In genomic region chr21:37032877-37033471, GRCh38 we compare ENCODE assay signal across 12 cellular contexts. TPM values are rescaled to one million over a fixed set of nuclear protein-coding genes. Genes with fewer than 3 reads are reported as not detected.
DNase-seq lines count a peak whose midpoint lies in the region; ATAC-seq, FAIRE-seq and TF ChIP-seq lines count a peak whose summit lies in the region.
"Had no signal": no experiment of that assay in that cellular context is flagged by ENCODE, and none has a peak within 500 bp of the region (broad histone marks: within the 10 kb centered on the region; RNA-seq: fewer than 3 reads in every experiment).

No MANE protein-coding gene starts in this region.

- no peaks in the 10 kb centered on the region for H3K9me3 ChIP-seq in K562 (replicated peaks; ENCODE audit: control insufficient read depth, insufficient read depth, low read depth, low read length)
- H3K9me3 ChIP-seq in suprapubic skin: no peaks in the 10 kb centered on the region
- H3K9me3 ChIP-seq in spleen: no peaks in the 10 kb centered on the region
- H3K9me3 ChIP-seq: psoas muscle had no signal

- H3K9ac ChIP-seq in K562 (ENCODE audit: insufficient read depth in 1 of 2, low read depth in 2 of 2, low read length in 2 of 2): no peak overlapping the region

- no peaks in the 10 kb centered on the region for H3K9me1 ChIP-seq in K562 (ENCODE audit: control insufficient read depth, insufficient read depth, low read length)

- BruUV-seq in K562 (replicated peaks; lab: Mats Ljungman, UMichigan): no TSS peak

- TF ChIP-seq CTCF in K562 (IDR thresholded peaks at IDR 0.05 in 2 of 3, conservative IDR thresholded peaks at IDR 0.05 in 1 of 3; ENCODE audit: insufficient read depth in 2 of 3, low read depth in 1 of 3, low read length in 3 of 3) (no peak), suprapubic skin (IDR thresholded peaks at IDR 0.05) (no peak), spleen (IDR thresholded peaks at IDR 0.05 in 8 of 11, conservative IDR thresholded peaks at IDR 0.05 in 3 of 11) (no peak)

- in situ Hi-C loops in K562 (cut with MboI): no loop called here

- no peak overlapping the region for H2AFZ ChIP-seq in K562 (ENCODE audit: low read depth, low read length)

- H4K20me1 ChIP-seq in K562 (replicated peaks; ENCODE audit: control insufficient read depth, insufficient read depth, low read length): no peaks in the 10 kb centered on the region

- no peaks in the 10 kb centered on the region for H3K4me1 ChIP-seq in K562 (replicated peaks in 1 of 2; ENCODE audit: control insufficient read depth in 2 of 2, insufficient read depth in 2 of 2, low read length in 2 of 2)
- H3K4me1 ChIP-seq in suprapubic skin: peaks cover 4% of the 10 kb centered on the region
- H3K4me1 ChIP-seq in spleen: no peaks in the 10 kb centered on the region
- H3K4me1 ChIP-seq: psoas muscle had no signal

- TF ChIP-seq EP300 in K562 (IDR thresholded peaks at IDR 0.05; ENCODE audit: low read length) (no peak), suprapubic skin (IDR thresholded peaks at IDR 0.05) (no peak)

- TF ChIP-seq POLR2A in K562 (conservative IDR thresholded peaks at IDR 0.05) (no peak), suprapubic skin (IDR thresholded peaks at IDR 0.05) (no peak), spleen (IDR thresholded peaks at IDR 0.05) (no peak)

- intact Hi-C loops in K562 (cut with micrococcal nuclease) (no loop called here), spleen (cut with DNase I; ENCODE audit: low total_unique reads) (no loop called here)

- no peak overlapping the region for H3K27ac ChIP-seq in K562 (ENCODE audit: extremely low read depth, low read depth, low read length)
- H3K27ac ChIP-seq in suprapubic skin: no peak overlapping the region
- H3K27ac ChIP-seq in spleen: no peak overlapping the region
- H3K27ac ChIP-seq: psoas muscle had no signal

- no peak for FAIRE-seq in K562 (lab: Jason Lieb, UNC)

- no peak for ATAC-seq in K562
- ATAC-seq: psoas muscle had no signal

- DNase-seq in Ammon's horn (ENCODE audit: low spot score): peak; percentile 60
- peak; percentile 71 for DNase-seq in LoVo (ENCODE audit: low spot score)
- no peak for DNase-seq in K562 (ENCODE audit: extremely low read depth in 1 of 4, low spot score in 3 of 4)
- DNase-seq in kidney tubule cell (ENCODE audit: low spot score): peak; percentile 69
- DNase-seq in suprapubic skin (ENCODE audit: low spot score in 2 of 2): no peak
- no peak for DNase-seq in spleen
- DNase-seq in activated naive CD4-positive, alpha-beta T cell treated with anti-CD3 and anti-CD28 coated beads, Interleukin-2, amount 50 U/mL, for 16 hours: no peak
- no peak for DNase-seq in COR-L47 (lab: John Stamatoyannopoulos, UW)
- DNase-seq: DMS79, immature natural killer cell, NCI-H446 treated with DMSO at 0.1 percent for 48 hours, psoas muscle had no signal

- POLR2A ChIA-PET in K562 (lab: Yijun Ruan, JAX): no interaction called here

- CTCF ChIA-PET in K562 (lab: Yijun Ruan, JAX; ENCODE audit: low intra/inter-chr PET ratio): no interaction called here

- no peak overlapping the region for H3K4me2 ChIP-seq in K562 (ENCODE audit: insufficient read depth, low read length)

- WGBS in K562 (ENCODE audit: insufficient coverage, low coverage, missing lambda C conversion rate): 8% methylated on average over 4 of the region's 4 CpGs
- 41% methylated on average over 4 of the region's 4 CpGs for WGBS in suprapubic skin
- WGBS in spleen, 5 donors: 78 to 85% (median 85%) methylated on average over 4 of the region's 4 CpGs

- H3K36me3 ChIP-seq in K562 (ENCODE audit: control insufficient read depth, insufficient read depth, low read length) (no peaks in the 10 kb centered on the region), suprapubic skin (no peaks in the 10 kb centered on the region), spleen (no peaks in the 10 kb centered on the region)

- no peak for TF ChIP-seq RAD21 in K562 (CRISPR knock-in tag; conservative IDR thresholded peaks at IDR 0.05 in 1 of 2, IDR thresholded peaks at IDR 0.05 in 1 of 2)

- no peaks in the 10 kb centered on the region for H3K79me2 ChIP-seq in K562 (ENCODE audit: control insufficient read depth, insufficient read depth, low read length)

- H3K4me3 ChIP-seq in K562 (no peak overlapping the region), suprapubic skin (no peak overlapping the region), spleen (no peak overlapping the region)
- H3K4me3 ChIP-seq: psoas muscle had no signal

- H3K27me3 ChIP-seq in K562 (ENCODE audit: control insufficient read depth in 2 of 2, insufficient read depth in 2 of 2, low read length in 2 of 2) (no peaks in the 10 kb centered on the region), suprapubic skin (no peaks in the 10 kb centered on the region), spleen (replicated peaks in 1 of 7) (no peaks in the 10 kb centered on the region)

TF ChIP-seq in K562, 482 proteins besides CTCF, POLR2A, EP300 and RAD21 (continues in another document):
- TF ChIP-seq BRF1 (IDR thresholded peaks at IDR 0.05; ENCODE audit: borderline replicate concordance, extremely low read depth, insufficient read length): no peak

RNA-seq across cellular contexts. Expression of gene RIPPLY3, which starts 26.5 kb away (rescaled TPM):
- not detected in 2 replicates for total RNA-seq in K562 (2011; cell fraction: chromatin; rRNA removed; ENCODE audit: low replicate concordance)
- not detected in 2 replicates for total RNA-seq in K562 (2011; cell fraction: nucleolus; rRNA removed)
- not detected in 2 replicates for total RNA-seq in K562 (2011; cell fraction: nucleoplasm; rRNA removed)
- not detected in 2 replicates for total RNA-seq in K562 (2014; rRNA removed)
- total RNA-seq in K562 (2014; rRNA removed; fragmentation: Illumina TruSeq; extraction: Trizol): not detected in 2 replicates
- total RNA-seq in K562 (2015; rRNA removed; fragmentation: Illumina TruSeq; extraction: Trizol): not detected in 2 replicates
- not detected in 2 replicates for total RNA-seq in K562 (2021)
- polyA plus RNA-seq in K562 (2011; rRNA removed): not detected in 2 replicates
- not detected in 2 replicates for polyA plus RNA-seq in K562 (2011; cell fraction: cytosol; rRNA removed)
- not detected in 2 replicates for polyA plus RNA-seq in K562 (2011; cell fraction: nucleus; rRNA removed)
- not detected in 2 replicates for polyA plus RNA-seq in K562 (2012)
- polyA plus RNA-seq in K562 (2014; fragmentation: Illumina TruSeq; extraction: Trizol): not detected in 2 replicates
- not detected for polyA plus RNA-seq in K562 (2014; fragmentation: Nextera tagmentation; extraction: Ambion mirVana)
- polyA plus RNA-seq in K562 (2014; rRNA removed): not detected in 2 replicates
- polyA minus RNA-seq in K562 (2011; rRNA and poly(A)+ RNA removed): not detected in 2 replicates
- polyA minus RNA-seq in K562 (2011; cell fraction: cytosol; rRNA and poly(A)+ RNA removed): not detected in 2 replicates
- polyA minus RNA-seq in K562 (2011; cell fraction: nucleus; rRNA and poly(A)+ RNA removed): not detected in 2 replicates
- total RNA-seq in suprapubic skin: under 1 TPM in 1 of 4 donors, not detected in 3; 0.21 TPM
- total RNA-seq in spleen: not detected
- under 1 TPM in 1 of 3 donors, not detected in 2; 0.05 TPM for polyA plus RNA-seq in spleen
- total RNA-seq: psoas muscle had no signal
- polyA plus RNA-seq: immature natural killer cell, psoas muscle had no signal

RNA-seq across cellular contexts. Expression of gene PIGP, which starts 39.9 kb away (rescaled TPM):
- total RNA-seq in K562 (2011; cell fraction: chromatin; rRNA removed; ENCODE audit: low replicate concordance): 14.7 and 23.3 TPM in 2 replicates
- 11.3 and 13.5 TPM in 2 replicates for total RNA-seq in K562 (2011; cell fraction: nucleolus; rRNA removed)
- 22.6 and 23.7 TPM in 2 replicates for total RNA-seq in K562 (2011; cell fraction: nucleoplasm; rRNA removed)
- total RNA-seq in K562 (2014; rRNA removed) (18.3 and 23.3 TPM in 2 replicates), K562 (2014; rRNA removed; fragmentation: Illumina TruSeq; extraction: Trizol) (33.9 and 41.4 TPM in 2 replicates), K562 (2015; rRNA removed; fragmentation: Illumina TruSeq; extraction: Trizol) (28.6 and 35.6 TPM in 2 replicates), K562 (2021) (26.3 and 33.2 TPM in 2 replicates), suprapubic skin (10 to 100 TPM in 3 of 4 donors, 1 to 10 TPM in 1; 8.4 to 15.5 (median 13.6) TPM), spleen (10 to 100 TPM in 6 of 7 donors, 1 to 10 TPM in 1; 9.2 to 23.1 (median 12.8) TPM)
- polyA plus RNA-seq in K562 (2011; rRNA removed) (61.5 and 72.1 TPM in 2 replicates), K562 (2014; fragmentation: Illumina TruSeq; extraction: Trizol) (40.8 and 50.0 TPM in 2 replicates), K562 (2014; fragmentation: Nextera tagmentation; extraction: Ambion mirVana) (100 to 1,000 TPM; 108 to 122 TPM), K562 (2014; rRNA removed) (25.7 and 36.0 TPM in 2 replicates), spleen (10 to 100 TPM; 17.2 to 26.0 (median 19.9) TPM)
- 19.3 and 44.8 TPM in 2 replicates for polyA plus RNA-seq in K562 (2011; cell fraction: cytosol; rRNA removed)
- 16.6 and 25.9 TPM in 2 replicates for polyA plus RNA-seq in K562 (2011; cell fraction: nucleus; rRNA removed)
- polyA plus RNA-seq in K562 (2012): 35.4 and 65.1 TPM in 2 replicates
- polyA minus RNA-seq in K562 (2011; rRNA and poly(A)+ RNA removed): 20.4 and 27.9 TPM in 2 replicates
- 6.1 and 13.9 TPM in 2 replicates for polyA minus RNA-seq in K562 (2011; cell fraction: cytosol; rRNA and poly(A)+ RNA removed)
- polyA minus RNA-seq in K562 (2011; cell fraction: nucleus; rRNA and poly(A)+ RNA removed): 9.2 and 12.9 TPM in 2 replicates

RNA-seq across cellular contexts. Expression of gene TTC3, which starts 40.1 kb away (rescaled TPM):
- 68.3 and 340 TPM in 2 replicates for total RNA-seq in K562 (2011; cell fraction: chromatin; rRNA removed; ENCODE audit: low replicate concordance)
- 36.7 and 62.0 TPM in 2 replicates for total RNA-seq in K562 (2011; cell fraction: nucleolus; rRNA removed)
- total RNA-seq in K562 (2011; cell fraction: nucleoplasm; rRNA removed): 111 and 148 TPM in 2 replicates
- total RNA-seq in K562 (2014; rRNA removed) (92.0 and 120 TPM in 2 replicates), K562 (2014; rRNA removed; fragmentation: Illumina TruSeq; extraction: Trizol) (76.9 and 79.7 TPM in 2 replicates), K562 (2015; rRNA removed; fragmentation: Illumina TruSeq; extraction: Trizol) (78.7 and 84.1 TPM in 2 replicates), K562 (2021) (70.2 and 72.3 TPM in 2 replicates), suprapubic skin (100 to 1,000 TPM in 3 of 4 donors, 10 to 100 TPM in 1; 96.5 to 195 (median 122) TPM), spleen (100 to 1,000 TPM in 3 of 7 donors, 10 to 100 TPM in 4; 72.5 to 143 (median 93.7) TPM)
- polyA plus RNA-seq in K562 (2011; rRNA removed) (50.9 and 55.2 TPM in 2 replicates), K562 (2014; fragmentation: Illumina TruSeq; extraction: Trizol) (55.2 and 59.5 TPM in 2 replicates), K562 (2014; fragmentation: Nextera tagmentation; extraction: Ambion mirVana) (10 to 100 TPM; 17.5 to 20.2 TPM), K562 (2014; rRNA removed) (43.8 and 45.5 TPM in 2 replicates), spleen (10 to 100 TPM; 16.0 to 21.6 (median 21.0) TPM)
- 23.6 and 27.3 TPM in 2 replicates for polyA plus RNA-seq in K562 (2011; cell fraction: cytosol; rRNA removed)
- 76.0 and 95.6 TPM in 2 replicates for polyA plus RNA-seq in K562 (2011; cell fraction: nucleus; rRNA removed)
- polyA plus RNA-seq in K562 (2012): 39.0 and 63.6 TPM in 2 replicates
- polyA minus RNA-seq in K562 (2011; rRNA and poly(A)+ RNA removed): 113 and 162 TPM in 2 replicates
- polyA minus RNA-seq in K562 (2011; cell fraction: cytosol; rRNA and poly(A)+ RNA removed): 61.4 and 64.4 TPM in 2 replicates
- polyA minus RNA-seq in K562 (2011; cell fraction: nucleus; rRNA and poly(A)+ RNA removed): 81.3 and 164 TPM in 2 replicates

Comparison
In these comparisons a context has a peak if more than half of its experiments do, and no peak if none do; other contexts are left out.
1. DNase-seq: peak in Ammon's horn (single experiment), LoVo (single experiment) and kidney tubule cell (single experiment); none in K562 (0 of 4), suprapubic skin (0 of 2), spleen (single experiment), activated naive CD4-positive, alpha-beta T cell treated with anti-CD3 and anti-CD28 coated beads, Interleukin-2, amount 50 U/mL, for 16 hours (single experiment) and COR-L47 (single experiment).